8 cellular contexts compared by ENCODE assay signal in genomic region chrX:153819398-153820083, GRCh38. TPM values are rescaled to one million over a fixed set of nuclear protein-coding genes. Genes with fewer than 3 reads are reported as not detected.
DNase-seq lines count a peak whose midpoint lies in the region; ATAC-seq and TF ChIP-seq lines count a peak whose summit lies in the region.

No MANE protein-coding gene starts in this region.

- H3K4me2 ChIP-seq in BLaER1 (peak overlapping the region; percentile 75), KMS-11 (peak overlapping the region; percentile 48), neural cell (ENCODE audit: low read length) (peak overlapping the region; percentile 6)

- DNase-seq in NCI-H510A (lab: John Stamatoyannopoulos, UW) (no peak), NCI-H2081 (lab: John Stamatoyannopoulos, UW) (no peak)
- no peak for DNase-seq in stimulated activated naive B cell treated with anti-CD40 and anti-IgM and Interleukin-4, amounts not matched to agents 10 μg/mL and 1 μg/mL and 100 μg/mL, for 72 hours
- no peak for DNase-seq in central memory CD4-positive, alpha-beta T cell

- H3K9me3 ChIP-seq in BLaER1: peaks cover 5% of the 10 kb centered on the region; the same call in 1 of the 2 replicates
- H3K9me3 ChIP-seq in ectodermal cell (ENCODE audit: control insufficient read depth, low read length): no peaks in the 10 kb centered on the region
- H3K9me3 ChIP-seq in neural cell (ENCODE audit: low read length): no peaks in the 10 kb centered on the region

- no peaks in the 10 kb centered on the region for H3K36me3 ChIP-seq in BLaER1
- H3K36me3 ChIP-seq in KMS-11 (ENCODE audit: insufficient read depth): no peaks in the 10 kb centered on the region
- H3K36me3 ChIP-seq in ectodermal cell (ENCODE audit: control insufficient read depth, insufficient read depth, low read length): no peaks in the 10 kb centered on the region
- no peaks in the 10 kb centered on the region for H3K36me3 ChIP-seq in neural cell (ENCODE audit: insufficient read depth, low read length)

- H3K4me3 Mint-ChIP-seq in stimulated activated naive B cell treated with anti-CD40 and anti-IgM and Interleukin-4, amounts not matched to agents 10 μg/mL and 1 μg/mL and 100 μg/mL, for 72 hours: peak overlapping the region in 1 of 2 donors; percentile 52

- H3K27ac ChIP-seq in BLaER1 (peak overlapping the region; percentile 53; the same call in 1 of the 2 replicates), KMS-11 (no peak overlapping the region), ectodermal cell (ENCODE audit: insufficient read depth, low read depth, low read length, poor library complexity, severe bottlenecking) (peak overlapping the region; percentile 77), neural cell (ENCODE audit: low read length) (peak overlapping the region; percentile 82)

- H3K4me1 ChIP-seq in BLaER1 (peaks cover 66% of the 10 kb centered on the region), KMS-11 (ENCODE audit: low read depth, poor library complexity, severe bottlenecking) (no peaks in the 10 kb centered on the region), ectodermal cell (ENCODE audit: control insufficient read depth, insufficient read depth, low read length) (peaks cover 8% of the 10 kb centered on the region)

- H2AFZ ChIP-seq in KMS-11 (ENCODE audit: low read depth): 0 out of 2 replicates have a peak overlapping the region, but pooled peaks have one; percentile 22
- H2AFZ ChIP-seq in neural cell (ENCODE audit: low read depth, low read length): no peak overlapping the region

- no peak for TF ChIP-seq EP300 in neural cell (conservative IDR thresholded peaks at IDR 0.05; ENCODE audit: poor library complexity, severe bottlenecking)

- H3K4me1 Mint-ChIP-seq in stimulated activated naive B cell treated with anti-CD40 and anti-IgM and Interleukin-4, amounts not matched to agents 10 μg/mL and 1 μg/mL and 100 μg/mL, for 72 hours: peaks cover 12 to 22% of the 10 kb centered on the region in 2 donors

- H4K20me1 ChIP-seq in BLaER1 (no peaks in the 10 kb centered on the region), KMS-11 (ENCODE audit: insufficient read depth) (no peaks in the 10 kb centered on the region), neural cell (ENCODE audit: insufficient read depth) (no peaks in the 10 kb centered on the region)

- TF ChIP-seq RAD21 in neural cell (conservative IDR thresholded peaks at IDR 0.05): no peak

- 36 to 41% methylated on average over 22 of the region's 22 CpGs for WGBS in ectodermal cell, 2 experiments

- H3K27me3 Mint-ChIP-seq in stimulated activated naive B cell treated with anti-CD40 and anti-IgM and Interleukin-4, amounts not matched to agents 10 μg/mL and 1 μg/mL and 100 μg/mL, for 72 hours: peaks cover 42% of the 10 kb centered on the region in 2 donors

- H3F3A ChIP-seq in neural cell (ENCODE audit: insufficient read depth, low read length, poor library complexity, severe bottlenecking): no peaks in the 10 kb centered on the region

- no peak overlapping the region for H3K27ac Mint-ChIP-seq in stimulated activated naive B cell treated with anti-CD40 and anti-IgM and Interleukin-4, amounts not matched to agents 10 μg/mL and 1 μg/mL and 100 μg/mL, for 72 hours

- no peaks in the 10 kb centered on the region for H3K9me2 ChIP-seq in neural cell (ENCODE audit: insufficient read depth, low read length)

- H3K4me3 ChIP-seq in BLaER1: peak overlapping the region; percentile 57
- H3K4me3 ChIP-seq in KMS-11 (IDR thresholded peaks at IDR 0.05; ENCODE audit: insufficient read depth, low read depth, low read length): no peak overlapping the region
- peak overlapping the region; percentile 32 for H3K4me3 ChIP-seq in ectodermal cell (ENCODE audit: insufficient read depth, low read depth, low read length)
- peak overlapping the region; percentile 62 for H3K4me3 ChIP-seq in neural cell (ENCODE audit: low read length)

- H3K9me3 Mint-ChIP-seq in stimulated activated naive B cell treated with anti-CD40 and anti-IgM and Interleukin-4, amounts not matched to agents 10 μg/mL and 1 μg/mL and 100 μg/mL, for 72 hours: no peaks in the 10 kb centered on the region

- no peaks in the 10 kb centered on the region for H3K36me3 Mint-ChIP-seq in stimulated activated naive B cell treated with anti-CD40 and anti-IgM and Interleukin-4, amounts not matched to agents 10 μg/mL and 1 μg/mL and 100 μg/mL, for 72 hours

- no peak for ATAC-seq in stimulated activated naive B cell treated with anti-CD40 and anti-IgM and Interleukin-4, amounts not matched to agents 10 μg/mL and 1 μg/mL and 100 μg/mL, for 72 hours (replicated peaks)

- H3K9ac ChIP-seq in BLaER1 (peak overlapping the region; percentile 61; the same call in 1 of the 2 replicates), KMS-11 (no peak overlapping the region), neural cell (ENCODE audit: low read length) (peak overlapping the region; percentile 79)

- TF ChIP-seq CTCF in KMS-11 (conservative IDR thresholded peaks at IDR 0.05; ENCODE audit: low read depth, low read length): no peak
- TF ChIP-seq CTCF in neural cell (IDR thresholded peaks at IDR 0.05; ENCODE audit: poor library complexity, severe bottlenecking): no peak

- H3K27me3 ChIP-seq in BLaER1 (peaks cover 48% of the 10 kb centered on the region), KMS-11 (ENCODE audit: insufficient read depth, low read depth) (peaks cover 44% of the 10 kb centered on the region; the same call in 1 of the 2 replicates), ectodermal cell (ENCODE audit: control insufficient read depth, insufficient read depth, low read length, poor library complexity, severe bottlenecking) (no peaks in the 10 kb centered on the region), neural cell (ENCODE audit: insufficient read depth, low read depth, low read length) (no peaks in the 10 kb centered on the region)

- H3K79me2 ChIP-seq in KMS-11 (ENCODE audit: insufficient read depth, low read depth) (no peaks in the 10 kb centered on the region), neural cell (replicated peaks; ENCODE audit: insufficient read depth, low read length) (peaks cover 63% of the 10 kb centered on the region)

TF ChIP-seq in neural cell, 6 proteins besides CTCF, POLR2A, EP300 and RAD21:
- TF ChIP-seq MXI1 (conservative IDR thresholded peaks at IDR 0.05; ENCODE audit: poor library complexity, severe bottlenecking) (no peak), REST (IDR thresholded peaks at IDR 0.05; ENCODE audit: borderline replicate concordance) (peak; percentile 1)

RNA-seq across cellular contexts. Expression of gene PDZD4, which starts 10.8 kb away (rescaled TPM):
- polyA plus RNA-seq in ectodermal cell (2013, experiment 1 of 4): 19.6 TPM
- polyA plus RNA-seq in ectodermal cell (2013, experiment 2 of 4): 16.9 TPM
- polyA plus RNA-seq in ectodermal cell (2013, experiment 3 of 4): 20.4 TPM
- polyA plus RNA-seq in ectodermal cell (2013, experiment 4 of 4): 21.6 TPM
- 343 and 389 TPM in 2 replicates for polyA plus RNA-seq in neural cell
- polyA minus RNA-seq in neural cell: 338 and 398 TPM in 2 replicates

RNA-seq across cellular contexts. Expression of gene SSR4, which starts 25.1 kb away (rescaled TPM):
- 231 TPM for polyA plus RNA-seq in ectodermal cell (2013, experiment 1 of 4)
- 222 TPM for polyA plus RNA-seq in ectodermal cell (2013, experiment 2 of 4)
- 243 TPM for polyA plus RNA-seq in ectodermal cell (2013, experiment 3 of 4)
- 245 TPM for polyA plus RNA-seq in ectodermal cell (2013, experiment 4 of 4)
- polyA plus RNA-seq in neural cell: 186 and 192 TPM in 2 replicates
- polyA minus RNA-seq in neural cell: 71.1 and 85.2 TPM in 2 replicates

RNA-seq across cellular contexts. Expression of gene IDH3G, which starts 25.4 kb away (rescaled TPM):
- polyA plus RNA-seq in ectodermal cell (2013, experiment 1 of 4): 53.0 TPM
- polyA plus RNA-seq in ectodermal cell (2013, experiment 2 of 4): 49.1 TPM
- 49.3 TPM for polyA plus RNA-seq in ectodermal cell (2013, experiment 3 of 4)
- 53.3 TPM for polyA plus RNA-seq in ectodermal cell (2013, experiment 4 of 4)
- polyA plus RNA-seq in neural cell: 64.7 and 72.7 TPM in 2 replicates
- polyA minus RNA-seq in neural cell: 45.1 and 49.7 TPM in 2 replicates

RNA-seq across cellular contexts. Expression of gene SRPK3, which starts 38.7 kb away (rescaled TPM):
- polyA plus RNA-seq in ectodermal cell (2013, experiment 1 of 4): not detected
- polyA plus RNA-seq in ectodermal cell (2013, experiment 2 of 4): not detected
- not detected for polyA plus RNA-seq in ectodermal cell (2013, experiment 3 of 4)
- polyA plus RNA-seq in ectodermal cell (2013, experiment 4 of 4): 0.08 TPM
- polyA plus RNA-seq in neural cell: not detected in 2 replicates
- polyA minus RNA-seq in neural cell: not detected in 2 replicates

RNA-seq across cellular contexts. Expression of gene PLXNB3, which starts 55.5 kb away (rescaled TPM):
- 2.6 TPM for polyA plus RNA-seq in ectodermal cell (2013, experiment 1 of 4)
- 1.4 TPM for polyA plus RNA-seq in ectodermal cell (2013, experiment 2 of 4)
- polyA plus RNA-seq in ectodermal cell (2013, experiment 3 of 4): 1.2 TPM
- 2.2 TPM for polyA plus RNA-seq in ectodermal cell (2013, experiment 4 of 4)
- 0.48 and 0.76 TPM in 2 replicates for polyA plus RNA-seq in neural cell
- polyA minus RNA-seq in neural cell: 0.97 and 1.5 TPM in 2 replicates

Comparison
In these comparisons a context has a peak if more than half of its experiments do, and no peak if none do; other contexts are left out.
1. H3K4me2 ChIP-seq: peak in every context shown above with its lines; median percentile 75 in BLaER1; 48 in KMS-11; 6 in neural cell.